ENCODE assay signal across 14 cellular contexts in the genomic region with DNA sequence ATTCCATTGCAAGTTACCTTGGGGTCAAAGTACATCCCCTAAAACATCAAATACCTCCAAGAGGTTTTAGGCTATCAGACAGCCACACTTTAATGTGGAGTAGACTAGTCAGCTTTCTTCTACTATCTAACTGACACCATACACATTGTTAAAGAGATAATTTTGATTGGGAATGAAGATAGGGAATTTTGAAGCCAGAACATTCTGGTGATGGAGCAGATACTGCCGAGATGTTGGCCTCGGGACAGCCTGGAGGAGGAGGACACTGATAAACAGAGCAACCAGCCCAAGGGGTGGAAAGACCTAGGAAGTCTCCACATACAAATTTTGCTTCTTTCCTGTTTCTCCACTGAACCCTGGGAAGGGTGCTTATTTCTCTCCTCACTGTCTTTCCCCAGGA.
"Had no signal": no experiment of that assay in that cellular context is flagged by ENCODE, and none has a peak within 500 bp of the region (broad histone marks: within the 10 kb centered on the region; RNA-seq: fewer than 3 reads in every experiment).

No MANE protein-coding gene starts in this region.

- DNase-seq: activated CD4-positive, alpha-beta T cell treated with anti-CD3 and anti-CD28 coated beads for 4 hours; activated CD8-positive, alpha-beta memory T cell treated with anti-CD3 and anti-CD28 coated beads, Interleukin-2, amount 50 U/mL, for 48 hours; activated CD8-positive, alpha-beta T cell treated with anti-CD3 and anti-CD28 coated beads for 36 hours; activated naive CD4-positive, alpha-beta T cell treated with anti-CD3 and anti-CD28 coated beads for 36 hours; immature natural killer cell; mucosa of descending colon; naive thymus-derived CD8-positive, alpha-beta T cell; psoas muscle; stimulated activated CD4-positive, alpha-beta T cell treated with anti-CD3 and anti-CD28 coated beads, Interleukin-4, amount 100 ng/mL, for 1 hour; stimulated activated CD8-positive, alpha-beta memory T cell treated with anti-CD3 and anti-CD28 coated beads, Interleukin-4, amount 100 ng/mL, for 48 hours; stimulated activated naive CD8-positive, alpha-beta T cell treated with anti-CD3 and anti-CD28 coated beads, Interleukin-15, Interleukin-2, amounts not matched to agents 100 U/mL and 50 U/mL, for 24 hours; T-helper 9 cell; transverse colon had no signal

- H3K36me3 ChIP-seq: transverse colon had no signal

- H3K36me3 Mint-ChIP-seq: immature natural killer cell had no signal

- H3K27ac ChIP-seq: psoas muscle, transverse colon had no signal

- ATAC-seq: activated CD8-positive, alpha-beta T cell treated with anti-CD3 and anti-CD28 coated beads for 36 hours; mucosa of descending colon; naive thymus-derived CD8-positive, alpha-beta T cell; psoas muscle; stimulated activated naive CD8-positive, alpha-beta T cell treated with anti-CD3 and anti-CD28 coated beads, Interleukin-15, Interleukin-2, amounts not matched to agents 100 U/mL and 50 U/mL, for 24 hours had no signal

- H3K9me3 Mint-ChIP-seq: activated CD8-positive, alpha-beta T cell treated with anti-CD3 and anti-CD28 coated beads for 36 hours; activated naive CD4-positive, alpha-beta T cell treated with anti-CD3 and anti-CD28 coated beads for 36 hours; central memory CD8-positive, alpha-beta T cell; immature natural killer cell; naive thymus-derived CD8-positive, alpha-beta T cell had no signal

- H3K4me3 ChIP-seq: mucosa of descending colon, psoas muscle, transverse colon had no signal

- H3K27ac Mint-ChIP-seq: activated CD8-positive, alpha-beta T cell treated with anti-CD3 and anti-CD28 coated beads for 36 hours; activated naive CD4-positive, alpha-beta T cell treated with anti-CD3 and anti-CD28 coated beads for 36 hours; immature natural killer cell had no signal

- H3K4me3 Mint-ChIP-seq: activated CD8-positive, alpha-beta T cell treated with anti-CD3 and anti-CD28 coated beads for 36 hours; activated naive CD4-positive, alpha-beta T cell treated with anti-CD3 and anti-CD28 coated beads for 36 hours; central memory CD8-positive, alpha-beta T cell; immature natural killer cell; naive thymus-derived CD8-positive, alpha-beta T cell had no signal

- H3K27me3 Mint-ChIP-seq: activated CD8-positive, alpha-beta T cell treated with anti-CD3 and anti-CD28 coated beads for 36 hours; central memory CD8-positive, alpha-beta T cell; naive thymus-derived CD8-positive, alpha-beta T cell had no signal

- H3K27me3 ChIP-seq: transverse colon had no signal

- H3K9me3 ChIP-seq: mucosa of descending colon, psoas muscle, transverse colon had no signal

- H3K4me1 Mint-ChIP-seq: central memory CD8-positive, alpha-beta T cell; immature natural killer cell had no signal
